Comparison of ENCODE assay signal across 8 cellular contexts in genomic region chr6:24359640-24360454, GRCh38. TPM values are rescaled to one million over a fixed set of nuclear protein-coding genes. Genes with fewer than 3 reads are reported as not detected.
DNase-seq lines count a peak whose midpoint lies in the region; TF ChIP-seq lines count a peak whose summit lies in the region.

No MANE protein-coding gene starts in this region.

- no peak for TF ChIP-seq POLR2A in suprapubic skin (IDR thresholded peaks at IDR 0.05)

- no peak overlapping the region for H3K27ac ChIP-seq in suprapubic skin

- peaks cover 44% of the 10 kb centered on the region for H3K27me3 Mint-ChIP-seq in activated naive CD4-positive, alpha-beta T cell treated with anti-CD3 and anti-CD28 coated beads, Interleukin-2, amount 10 ng/mL, durations not matched to agents 7 days and 5 days
- H3K27me3 Mint-ChIP-seq in glutamatergic neuron (ENCODE audit: unreplicated experiment): peaks cover 6% of the 10 kb centered on the region

- H3K36me3 ChIP-seq in suprapubic skin: no peaks in the 10 kb centered on the region

- H3K36me3 Mint-ChIP-seq in activated naive CD4-positive, alpha-beta T cell treated with anti-CD3 and anti-CD28 coated beads, Interleukin-2, amount 10 ng/mL, durations not matched to agents 7 days and 5 days: no peaks in the 10 kb centered on the region
- no peaks in the 10 kb centered on the region for H3K36me3 Mint-ChIP-seq in glutamatergic neuron (ENCODE audit: unreplicated experiment)

- peaks cover 7% of the 10 kb centered on the region for H3K27me3 ChIP-seq in suprapubic skin

- peak; percentile 24 for DNase-seq in GM03348 (ENCODE audit: low spot score)
- peak; percentile 31 for DNase-seq in HFF-Myc (ENCODE audit: extremely low read depth, low read depth)
- DNase-seq in MV-4-11 (lab: John Stamatoyannopoulos, UW): peak; percentile 78
- peak; percentile 91 for DNase-seq in SK-MEL-5 (ENCODE audit: low read depth, low spot score)
- peak; percentile 89 for DNase-seq in activated naive CD4-positive, alpha-beta T cell treated with anti-CD3 and anti-CD28 coated beads, Interleukin-2, amount 10 ng/mL, durations not matched to agents 7 days and 5 days
- DNase-seq in glutamatergic neuron: peak; percentile 93
- peak; percentile 64 for DNase-seq in occipital lobe (lab: John Stamatoyannopoulos, UW)
- peak in 1 of 2 donors; percentile 70 for DNase-seq in suprapubic skin (ENCODE audit: low spot score in 2 of 2)

- 8% methylated on average over 31 of the region's 55 CpGs for whole genome bisulfite sequencing in suprapubic skin

- in situ Hi-C loops in SK-MEL-5 (cut with HindIII; ENCODE audit: low pct_unique_long_range_greater_than_20kb, low sequenced_read_pairs): no loop called here

- H3K4me1 ChIP-seq in suprapubic skin: peaks cover 18% of the 10 kb centered on the region

- no peak overlapping the region for H3K27ac Mint-ChIP-seq in activated naive CD4-positive, alpha-beta T cell treated with anti-CD3 and anti-CD28 coated beads, Interleukin-2, amount 10 ng/mL, durations not matched to agents 7 days and 5 days
- no peak overlapping the region for H3K27ac Mint-ChIP-seq in glutamatergic neuron (ENCODE audit: unreplicated experiment)

- no peaks in the 10 kb centered on the region for H3K9me3 Mint-ChIP-seq in activated naive CD4-positive, alpha-beta T cell treated with anti-CD3 and anti-CD28 coated beads, Interleukin-2, amount 10 ng/mL, durations not matched to agents 7 days and 5 days
- H3K9me3 Mint-ChIP-seq in glutamatergic neuron (ENCODE audit: unreplicated experiment): peaks cover 6% of the 10 kb centered on the region

- TF ChIP-seq EP300 in suprapubic skin (IDR thresholded peaks at IDR 0.05): no peak

- TF ChIP-seq CTCF in HFF-Myc (IDR thresholded peaks at IDR 0.05; ENCODE audit: low read depth, low read length, missing control alignments): peak; percentile 93
- TF ChIP-seq CTCF in glutamatergic neuron (IDR thresholded peaks at IDR 0.05; ENCODE audit: partially characterized antibody, unreplicated experiment): peak; percentile 94
- TF ChIP-seq CTCF in suprapubic skin (IDR thresholded peaks at IDR 0.05): peak; percentile 17 to 69

- no peaks in the 10 kb centered on the region for H3K9me3 ChIP-seq in suprapubic skin

- H3K4me1 Mint-ChIP-seq in activated naive CD4-positive, alpha-beta T cell treated with anti-CD3 and anti-CD28 coated beads, Interleukin-2, amount 10 ng/mL, durations not matched to agents 7 days and 5 days: peaks cover 20% of the 10 kb centered on the region
- peaks cover 4% of the 10 kb centered on the region for H3K4me1 Mint-ChIP-seq in glutamatergic neuron (ENCODE audit: low read depth, unreplicated experiment)

- peak overlapping the region; percentile 45 for H3K4me3 ChIP-seq in HFF-Myc (replicated peaks; ENCODE audit: low read depth, low read length)
- peak overlapping the region; percentile 48 for H3K4me3 ChIP-seq in suprapubic skin

- H3K4me3 Mint-ChIP-seq in activated naive CD4-positive, alpha-beta T cell treated with anti-CD3 and anti-CD28 coated beads, Interleukin-2, amount 10 ng/mL, durations not matched to agents 7 days and 5 days: peak overlapping the region; percentile 68
- peak overlapping the region; percentile 88 for H3K4me3 Mint-ChIP-seq in glutamatergic neuron (ENCODE audit: unreplicated experiment)

- CTCF ChIA-PET in activated naive CD4-positive, alpha-beta T cell treated with anti-CD3 and anti-CD28 coated beads, Interleukin-2, amount 10 ng/mL, durations not matched to agents 7 days and 5 days (lab: Charles Lee): interaction anchor here (1.0 to 2.1 kb wide), 5 partner anchors 10 to 78 kb away, joined by 3 to 9 read pairs (median 4); no protein-coding TSS in a partner anchor

RNA-seq across cellular contexts. Expression of gene DCDC2, which starts 2.0 kb away (rescaled TPM):
- 1.9 and 2.0 TPM in 2 replicates for total RNA-seq in SK-MEL-5 (2014; rRNA removed; shearing (Covaris generic))
- 0.80 and 1.1 TPM in 2 replicates for polyA plus RNA-seq in SK-MEL-5 (2015; cell fraction: cytosol; rRNA removed)
- polyA plus RNA-seq in SK-MEL-5 (2015; cell fraction: nucleus; rRNA removed): 0.62 and 1.1 TPM in 2 replicates
- not detected for total RNA-seq in glutamatergic neuron (ENCODE audit: unreplicated experiment)
- 2.0 TPM for total RNA-seq in occipital lobe
- under 1 TPM in 3 of 4 donors, not detected in 1; 0.15 to 0.55 (median 0.16) TPM for total RNA-seq in suprapubic skin

RNA-seq across cellular contexts. Expression of gene MRS2, which starts 42.9 kb away (rescaled TPM):
- total RNA-seq in SK-MEL-5 (2014; rRNA removed; shearing (Covaris generic)): 47.4 and 50.1 TPM in 2 replicates
- polyA plus RNA-seq in SK-MEL-5 (2015; cell fraction: cytosol; rRNA removed): 57.0 and 57.5 TPM in 2 replicates
- polyA plus RNA-seq in SK-MEL-5 (2015; cell fraction: nucleus; rRNA removed): 63.9 and 64.0 TPM in 2 replicates
- 25.2 TPM for total RNA-seq in glutamatergic neuron (ENCODE audit: unreplicated experiment)
- total RNA-seq in occipital lobe: 22.5 TPM
- 10 to 100 TPM; 12.4 to 18.8 (median 14.6) TPM for total RNA-seq in suprapubic skin

Comparison
In these comparisons a context has a peak if more than half of its experiments do, and no peak if none do; other contexts are left out.
1. CTCF ChIP-seq: peak in every context shown above with its lines; median percentile 94 in glutamatergic neuron; 93 in HFF-Myc; 43 in suprapubic skin.